14 cellular contexts compared by ENCODE assay signal in genomic region chr3:105848821-105849220, GRCh38. TPM values are rescaled to one million over a fixed set of nuclear protein-coding genes. Genes with fewer than 3 reads are reported as not detected.
DNase-seq lines count a peak whose midpoint lies in the region; ATAC-seq and TF ChIP-seq lines count a peak whose summit lies in the region.
"Had no signal": no experiment of that assay in that cellular context is flagged by ENCODE, and none has a peak within 500 bp of the region (broad histone marks: within the 10 kb centered on the region; RNA-seq: fewer than 3 reads in every experiment).

No MANE protein-coding gene starts in this region.

- CTCF ChIA-PET in activated CD4-positive, alpha-beta memory T cell treated with anti-CD3 and anti-CD28 coated beads for 36 hours (lab: Charles Lee): interaction anchor here (1.5 kb wide), 1 partner anchor 40 kb away, joined by 3 read pairs; no protein-coding TSS in a partner anchor
- CTCF ChIA-PET in activated CD4-positive, alpha-beta memory T cell treated with anti-CD3 and anti-CD28 coated beads, Interleukin-2, amount 10 ng/mL, durations not matched to agents 7 days and 5 days (lab: Charles Lee): no interaction called here

- DNase-seq in activated CD4-positive, alpha-beta memory T cell treated with anti-CD3 and anti-CD28 coated beads for 36 hours: no peak
- no peak for DNase-seq in activated CD4-positive, alpha-beta memory T cell treated with anti-CD3 and anti-CD28 coated beads, Interleukin-2, amount 10 ng/mL, durations not matched to agents 7 days and 5 days
- DNase-seq in natural killer cell treated with Interleukin-12 subunit alpha and Interleukin-12 subunit beta and Interleukin-15 and Interleukin-18, amount 100 ng/mL, for 72 hours (ENCODE audit: low spot score): no peak
- DNase-seq in natural killer cell (no peak), T1000 (lab: John Stamatoyannopoulos, UW) (no peak)
- no peak for DNase-seq in activated naive CD8-positive, alpha-beta T cell treated with anti-CD3 and anti-CD28 coated beads, Interleukin-2, amount 10 ng/mL, durations not matched to agents 7 days and 5 days
- DNase-seq in stimulated activated naive CD8-positive, alpha-beta T cell treated with anti-CD3 and anti-CD28 coated beads, Interleukin-15, amount 100 ng/mL, for 72 hours: no peak
- DNase-seq: HCEC 1CT, IMR-90, NCI-H1417, NCI-H2029, NCI-H510A, NCI-H82 had no signal

- H3K36me3 Mint-ChIP-seq in activated CD4-positive, alpha-beta memory T cell treated with anti-CD3 and anti-CD28 coated beads for 36 hours: peaks cover 49% of the 10 kb centered on the region
- H3K36me3 Mint-ChIP-seq in activated CD4-positive, alpha-beta memory T cell treated with anti-CD3 and anti-CD28 coated beads, Interleukin-2, amount 10 ng/mL, durations not matched to agents 7 days and 5 days (ENCODE audit: low read depth): peaks cover 54% of the 10 kb centered on the region
- peaks cover 27% of the 10 kb centered on the region for H3K36me3 Mint-ChIP-seq in natural killer cell treated with Interleukin-12 subunit alpha and Interleukin-12 subunit beta and Interleukin-15 and Interleukin-18, amount 100 ng/mL, for 72 hours
- H3K36me3 Mint-ChIP-seq in natural killer cell: no peaks in the 10 kb centered on the region
- H3K36me3 Mint-ChIP-seq in activated naive CD8-positive, alpha-beta T cell treated with anti-CD3 and anti-CD28 coated beads, Interleukin-2, amount 10 ng/mL, durations not matched to agents 7 days and 5 days: peaks cover 57% of the 10 kb centered on the region

- TF ChIP-seq CTCF in natural killer cell (IDR thresholded peaks at IDR 0.05): no peak

- no peak overlapping the region for H3K4me3 Mint-ChIP-seq in activated CD4-positive, alpha-beta memory T cell treated with anti-CD3 and anti-CD28 coated beads for 36 hours
- H3K4me3 Mint-ChIP-seq in activated CD4-positive, alpha-beta memory T cell treated with anti-CD3 and anti-CD28 coated beads, Interleukin-2, amount 10 ng/mL, durations not matched to agents 7 days and 5 days: no peak overlapping the region
- H3K4me3 Mint-ChIP-seq in natural killer cell treated with Interleukin-12 subunit alpha and Interleukin-12 subunit beta and Interleukin-15 and Interleukin-18, amount 100 ng/mL, for 72 hours: no peak overlapping the region
- no peak overlapping the region for H3K4me3 Mint-ChIP-seq in natural killer cell
- H3K4me3 Mint-ChIP-seq in activated naive CD8-positive, alpha-beta T cell treated with anti-CD3 and anti-CD28 coated beads, Interleukin-2, amount 10 ng/mL, durations not matched to agents 7 days and 5 days: no peak overlapping the region
- peak overlapping the region; percentile 2 to 49 for H3K4me3 Mint-ChIP-seq in stimulated activated naive CD8-positive, alpha-beta T cell treated with anti-CD3 and anti-CD28 coated beads, Interleukin-15, amount 100 ng/mL, for 72 hours

- no peaks in the 10 kb centered on the region for H3K9me3 Mint-ChIP-seq in activated CD4-positive, alpha-beta memory T cell treated with anti-CD3 and anti-CD28 coated beads for 36 hours
- H3K9me3 Mint-ChIP-seq in activated CD4-positive, alpha-beta memory T cell treated with anti-CD3 and anti-CD28 coated beads, Interleukin-2, amount 10 ng/mL, durations not matched to agents 7 days and 5 days: peaks cover 9% of the 10 kb centered on the region
- H3K9me3 Mint-ChIP-seq in natural killer cell treated with Interleukin-12 subunit alpha and Interleukin-12 subunit beta and Interleukin-15 and Interleukin-18, amount 100 ng/mL, for 72 hours: no peaks in the 10 kb centered on the region
- no peaks in the 10 kb centered on the region for H3K9me3 Mint-ChIP-seq in natural killer cell
- H3K9me3 Mint-ChIP-seq in activated naive CD8-positive, alpha-beta T cell treated with anti-CD3 and anti-CD28 coated beads, Interleukin-2, amount 10 ng/mL, durations not matched to agents 7 days and 5 days: peaks cover 1% of the 10 kb centered on the region
- no peaks in the 10 kb centered on the region for H3K9me3 Mint-ChIP-seq in stimulated activated naive CD8-positive, alpha-beta T cell treated with anti-CD3 and anti-CD28 coated beads, Interleukin-15, amount 100 ng/mL, for 72 hours

- no peak for ATAC-seq in natural killer cell treated with Interleukin-12 subunit alpha and Interleukin-12 subunit beta and Interleukin-15 and Interleukin-18, amount 100 ng/mL, for 72 hours
- ATAC-seq in natural killer cell (no peak), GM21360 (IDR thresholded peaks at IDR 0.05; ENCODE audit: unreplicated experiment) (no peak)
- no peak for ATAC-seq in activated naive CD8-positive, alpha-beta T cell treated with anti-CD3 and anti-CD28 coated beads, Interleukin-2, amount 10 ng/mL, durations not matched to agents 7 days and 5 days (ENCODE audit: low read depth)
- ATAC-seq in stimulated activated naive CD8-positive, alpha-beta T cell treated with anti-CD3 and anti-CD28 coated beads, Interleukin-15, amount 100 ng/mL, for 72 hours: peak; percentile 43

- H3K27me3 Mint-ChIP-seq in activated CD4-positive, alpha-beta memory T cell treated with anti-CD3 and anti-CD28 coated beads for 36 hours: no peaks in the 10 kb centered on the region
- no peaks in the 10 kb centered on the region for H3K27me3 Mint-ChIP-seq in activated CD4-positive, alpha-beta memory T cell treated with anti-CD3 and anti-CD28 coated beads, Interleukin-2, amount 10 ng/mL, durations not matched to agents 7 days and 5 days
- no peaks in the 10 kb centered on the region for H3K27me3 Mint-ChIP-seq in natural killer cell treated with Interleukin-12 subunit alpha and Interleukin-12 subunit beta and Interleukin-15 and Interleukin-18, amount 100 ng/mL, for 72 hours
- no peaks in the 10 kb centered on the region for H3K27me3 Mint-ChIP-seq in natural killer cell (ENCODE audit: low read depth in 2 of 2)
- no peaks in the 10 kb centered on the region for H3K27me3 Mint-ChIP-seq in activated naive CD8-positive, alpha-beta T cell treated with anti-CD3 and anti-CD28 coated beads, Interleukin-2, amount 10 ng/mL, durations not matched to agents 7 days and 5 days
- no peaks in the 10 kb centered on the region for H3K27me3 Mint-ChIP-seq in stimulated activated naive CD8-positive, alpha-beta T cell treated with anti-CD3 and anti-CD28 coated beads, Interleukin-15, amount 100 ng/mL, for 72 hours

- H3K4me1 Mint-ChIP-seq in activated CD4-positive, alpha-beta memory T cell treated with anti-CD3 and anti-CD28 coated beads for 36 hours (ENCODE audit: low read depth): peaks cover 62% of the 10 kb centered on the region
- H3K4me1 Mint-ChIP-seq in activated CD4-positive, alpha-beta memory T cell treated with anti-CD3 and anti-CD28 coated beads, Interleukin-2, amount 10 ng/mL, durations not matched to agents 7 days and 5 days: peaks cover 34% of the 10 kb centered on the region
- peaks cover 36 to 46% of the 10 kb centered on the region in 2 donors for H3K4me1 Mint-ChIP-seq in natural killer cell treated with Interleukin-12 subunit alpha and Interleukin-12 subunit beta and Interleukin-15 and Interleukin-18, amount 100 ng/mL, for 72 hours (ENCODE audit: low read depth in 2 of 2)
- peaks cover 64 to 70% of the 10 kb centered on the region in 2 donors for H3K4me1 Mint-ChIP-seq in natural killer cell
- peaks cover 48% of the 10 kb centered on the region for H3K4me1 Mint-ChIP-seq in activated naive CD8-positive, alpha-beta T cell treated with anti-CD3 and anti-CD28 coated beads, Interleukin-2, amount 10 ng/mL, durations not matched to agents 7 days and 5 days
- H3K4me1 Mint-ChIP-seq in stimulated activated naive CD8-positive, alpha-beta T cell treated with anti-CD3 and anti-CD28 coated beads, Interleukin-15, amount 100 ng/mL, for 72 hours: peaks cover 58% of the 10 kb centered on the region

- intact Hi-C loops in activated CD4-positive, alpha-beta memory T cell treated with anti-CD3 and anti-CD28 coated beads for 36 hours (cut with micrococcal nuclease): no loop called here
- intact Hi-C loops in natural killer cell (cut with micrococcal nuclease): loop anchor here (5.0 kb wide), 1 partner anchor 97 kb away; no protein-coding TSS in a partner anchor

- POLR2A ChIA-PET in activated CD4-positive, alpha-beta memory T cell treated with anti-CD3 and anti-CD28 coated beads for 36 hours (lab: Charles Lee): interaction anchor here (0.8 to 0.9 kb wide), 2 partner anchors 12 to 19 kb away, joined by 3 read pairs; no protein-coding TSS in a partner anchor
- POLR2A ChIA-PET in activated CD4-positive, alpha-beta memory T cell treated with anti-CD3 and anti-CD28 coated beads, Interleukin-2, amount 10 ng/mL, durations not matched to agents 7 days and 5 days (lab: Charles Lee): interaction anchor here (0.9 kb wide), 1 partner anchor 12 kb away, joined by 3 read pairs; no protein-coding TSS in a partner anchor
- POLR2A ChIA-PET in activated naive CD8-positive, alpha-beta T cell treated with anti-CD3 and anti-CD28 coated beads, Interleukin-2, amount 10 ng/mL, durations not matched to agents 7 days and 5 days (lab: Charles Lee): no interaction called here

- peak overlapping the region; percentile 5 for H3K27ac Mint-ChIP-seq in activated CD4-positive, alpha-beta memory T cell treated with anti-CD3 and anti-CD28 coated beads for 36 hours
- no peak overlapping the region for H3K27ac Mint-ChIP-seq in activated CD4-positive, alpha-beta memory T cell treated with anti-CD3 and anti-CD28 coated beads, Interleukin-2, amount 10 ng/mL, durations not matched to agents 7 days and 5 days
- peak overlapping the region; percentile 1 to 52 for H3K27ac Mint-ChIP-seq in natural killer cell treated with Interleukin-12 subunit alpha and Interleukin-12 subunit beta and Interleukin-15 and Interleukin-18, amount 100 ng/mL, for 72 hours
- peak overlapping the region in 1 of 2 donors; percentile 2 for H3K27ac Mint-ChIP-seq in natural killer cell
- H3K27ac Mint-ChIP-seq in activated naive CD8-positive, alpha-beta T cell treated with anti-CD3 and anti-CD28 coated beads, Interleukin-2, amount 10 ng/mL, durations not matched to agents 7 days and 5 days: peak overlapping the region; percentile 45
- H3K27ac Mint-ChIP-seq in stimulated activated naive CD8-positive, alpha-beta T cell treated with anti-CD3 and anti-CD28 coated beads, Interleukin-15, amount 100 ng/mL, for 72 hours: peak overlapping the region in 1 of 2 donors; percentile 72

RNA-seq across cellular contexts. Expression of gene CBLB, which starts 20.0 kb away (rescaled TPM):
- 10 to 100 TPM; 86.1 to 88.2 TPM for total RNA-seq in activated CD4-positive, alpha-beta memory T cell treated with anti-CD3 and anti-CD28 coated beads for 36 hours
- total RNA-seq in activated CD4-positive, alpha-beta memory T cell treated with anti-CD3 and anti-CD28 coated beads, Interleukin-2, amount 10 ng/mL, durations not matched to agents 7 days and 5 days: 10 to 100 TPM; 68.8 to 76.3 TPM
- total RNA-seq in natural killer cell treated with Interleukin-12 subunit alpha and Interleukin-12 subunit beta and Interleukin-15 and Interleukin-18, amount 100 ng/mL, for 72 hours: 10 to 100 TPM; 70.8 to 78.3 TPM
- 100 to 1,000 TPM; 180 to 287 (median 230) TPM for total RNA-seq in natural killer cell
- 100 to 1,000 TPM; 146 to 157 TPM for total RNA-seq in activated naive CD8-positive, alpha-beta T cell treated with anti-CD3 and anti-CD28 coated beads, Interleukin-2, amount 10 ng/mL, durations not matched to agents 7 days and 5 days

Comparison
In these comparisons a context has a peak if more than half of its experiments do, and no peak if none do; other contexts are left out.
1. H3K4me3 Mint-ChIP-seq: peak in stimulated activated naive CD8-positive, alpha-beta T cell treated with anti-CD3 and anti-CD28 coated beads, Interleukin-15, amount 100 ng/mL, for 72 hours (2 of 2); none in activated CD4-positive, alpha-beta memory T cell treated with anti-CD3 and anti-CD28 coated beads for 36 hours (single experiment), activated CD4-positive, alpha-beta memory T cell treated with anti-CD3 and anti-CD28 coated beads, Interleukin-2, amount 10 ng/mL, durations not matched to agents 7 days and 5 days (single experiment), natural killer cell treated with Interleukin-12 subunit alpha and Interleukin-12 subunit beta and Interleukin-15 and Interleukin-18, amount 100 ng/mL, for 72 hours (single experiment), natural killer cell (single experiment) and activated naive CD8-positive, alpha-beta T cell treated with anti-CD3 and anti-CD28 coated beads, Interleukin-2, amount 10 ng/mL, durations not matched to agents 7 days and 5 days (single experiment).